ENCODE assay signal across 2 cellular contexts in the genomic region with DNA sequence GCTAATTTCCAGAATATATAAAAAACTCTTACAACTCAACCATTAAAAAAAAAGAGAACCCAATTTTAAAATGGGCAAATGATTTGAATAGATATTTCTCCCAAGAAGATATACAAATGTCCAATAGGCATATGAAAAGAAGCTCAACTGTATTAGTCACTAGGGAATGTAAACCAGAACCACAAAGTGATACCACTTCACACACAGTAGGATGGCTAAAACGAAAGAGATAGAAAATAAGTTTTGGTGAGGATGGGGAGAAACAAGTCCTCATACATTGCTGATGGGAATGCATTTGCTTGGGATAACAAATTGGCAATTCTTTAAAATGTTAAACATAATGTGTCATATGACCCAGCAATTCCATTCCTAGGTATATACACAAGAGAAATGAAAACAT.
TF ChIP-seq lines count a peak whose summit lies in the region.

No MANE protein-coding gene starts in this region.

TF ChIP-seq in IMR-90, 13 proteins besides CTCF, POLR2A, EP300 and RAD21:
- TF ChIP-seq CEBPB (IDR thresholded peaks at IDR 0.05; ENCODE audit: low read depth, low read length) (no peak), MAZ (IDR thresholded peaks at IDR 0.05; ENCODE audit: borderline replicate concordance, low read depth, low read length) (no peak), SMC3 (IDR thresholded peaks at IDR 0.05; ENCODE audit: low read depth, low read length) (no peak), ELK1 (IDR thresholded peaks at IDR 0.05; ENCODE audit: borderline replicate concordance, low read depth, low read length) (no peak), RFX5 (IDR thresholded peaks at IDR 0.05; ENCODE audit: low read depth, low read length) (no peak), CHD1 (IDR thresholded peaks at IDR 0.05; ENCODE audit: low read depth, low read length) (no peak), NFE2L2 (IDR thresholded peaks at IDR 0.05; ENCODE audit: low read depth, low read length) (no peak), MAFK (IDR thresholded peaks at IDR 0.05; ENCODE audit: low read depth, low read length) (no peak), RCOR1 (IDR thresholded peaks at IDR 0.05; ENCODE audit: insufficient replicate concordance, low read length) (no peak)
- TF ChIP-seq, protein P1, sequence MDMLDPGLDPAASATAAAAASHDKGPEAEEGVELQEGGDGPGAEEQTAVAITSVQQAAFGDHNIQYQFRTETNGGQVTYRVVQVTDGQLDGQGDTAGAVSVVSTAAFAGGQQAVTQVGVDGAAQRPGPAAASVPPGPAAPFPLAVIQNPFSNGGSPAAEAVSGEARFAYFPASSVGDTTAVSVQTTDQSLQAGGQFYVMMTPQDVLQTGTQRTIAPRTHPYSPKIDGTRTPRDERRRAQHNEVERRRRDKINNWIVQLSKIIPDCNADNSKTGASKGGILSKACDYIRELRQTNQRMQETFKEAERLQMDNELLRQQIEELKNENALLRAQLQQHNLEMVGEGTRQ (IDR thresholded peaks at IDR 0.05; ENCODE audit: low read depth, low read length): no peak

TF ChIP-seq in SK-N-SH treated with all-trans-retinoic acid at 6 μM for 48 hours, 23 proteins besides CTCF, POLR2A, EP300 and RAD21:
- TF ChIP-seq TSHZ2 (CRISPR knock-in tag; IDR thresholded peaks at IDR 0.05): no peak
- TF ChIP-seq PPARA (CRISPR knock-in tag; IDR thresholded peaks at IDR 0.05; ENCODE audit: borderline replicate concordance): no peak
- TF ChIP-seq ARNTL (CRISPR knock-in tag; IDR thresholded peaks at IDR 0.05; ENCODE audit: borderline replicate concordance, low read depth): no peak
- no peak for TF ChIP-seq ZC3H10 (CRISPR knock-in tag; IDR thresholded peaks at IDR 0.05)
- TF ChIP-seq ISL1 (CRISPR knock-in tag; IDR thresholded peaks at IDR 0.05): no peak
